Comparison of ENCODE assay signal across 11 cellular contexts in the genomic region with DNA sequence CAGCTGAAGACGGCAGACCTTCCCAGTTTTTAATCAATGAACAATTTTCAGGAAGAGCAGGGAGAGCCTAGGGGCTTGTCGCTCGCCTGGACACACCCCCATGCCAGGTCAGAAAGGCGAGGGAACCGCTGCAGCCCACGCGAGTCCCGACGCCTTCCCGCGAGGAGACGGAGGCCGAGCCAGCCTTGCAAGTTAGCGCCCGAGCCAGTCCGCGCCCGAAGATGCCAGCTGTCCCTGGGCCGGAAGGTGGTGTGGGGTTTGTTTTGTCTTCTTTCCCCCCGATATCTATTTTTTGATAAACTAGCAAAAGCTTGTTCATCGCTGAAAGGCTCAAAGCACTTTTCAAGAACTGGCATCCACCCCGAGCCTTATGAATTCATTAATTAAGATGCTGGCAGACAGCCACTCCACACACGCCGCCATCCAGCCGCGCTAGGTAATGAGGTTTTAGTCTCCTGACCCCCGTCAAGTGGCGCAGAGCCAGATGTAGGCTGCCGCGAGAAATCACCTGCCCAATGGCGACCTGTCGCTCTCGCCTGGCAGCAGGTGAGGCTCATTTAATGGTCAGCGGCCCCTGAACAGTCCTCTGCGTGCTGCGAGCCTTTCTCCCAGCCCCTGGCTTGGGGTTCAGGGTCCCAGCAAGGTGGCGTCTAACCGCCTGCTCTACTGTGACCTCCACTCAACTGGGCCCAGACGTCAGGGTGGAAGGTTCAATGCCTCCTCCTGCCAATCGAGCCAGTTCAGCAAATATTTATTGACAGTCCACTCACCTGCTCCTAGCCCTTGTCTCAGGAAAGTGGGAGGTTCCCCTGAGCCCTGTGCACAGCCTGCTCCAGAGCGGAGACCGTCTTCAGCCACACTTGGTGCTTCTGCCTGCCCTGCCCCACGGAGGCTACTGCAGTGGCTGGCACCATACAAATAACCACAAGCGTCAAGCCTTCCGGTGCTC. TPM values are rescaled to one million over a fixed set of nuclear protein-coding genes. Genes with fewer than 3 reads are reported as not detected.
DNase-seq lines count a peak whose midpoint lies in the region; ATAC-seq and TF ChIP-seq lines count a peak whose summit lies in the region.
"Had no signal": no experiment of that assay in that cellular context is flagged by ENCODE, and none has a peak within 500 bp of the region (broad histone marks: within the 10 kb centered on the region; RNA-seq: fewer than 3 reads in every experiment).

No MANE protein-coding gene starts in this region.

- H3K27me3 Mint-ChIP-seq in H9 (ENCODE audit: low read depth) (peaks cover 1% of the 10 kb centered on the region), T-helper 17 cell (no peaks in the 10 kb centered on the region)

- H2AFZ ChIP-seq in H9 (ENCODE audit: low read length) = no peak overlapping the region
- no peak overlapping the region for H2AFZ ChIP-seq in neuronal stem cell (ENCODE audit: low read length)

- WGBS in H9 (ENCODE audit: extremely low coverage, insufficient read length, low lambda C conversion rate) = no CpG with 5 or more reads among the region's 45 CpGs
- WGBS in neuronal stem cell (ENCODE audit: extremely low coverage in 2 of 2, insufficient read length in 2 of 2, insufficient replicate concordance in 1 of 2), 2 donors = no CpG with 5 or more reads among the region's 45 CpGs

- no peaks in the 10 kb centered on the region for H3K79me1 ChIP-seq in H9 (ENCODE audit: insufficient read depth, low read depth, low read length, poor library complexity, severe bottlenecking)
- H3K79me1 ChIP-seq in neuronal stem cell (ENCODE audit: low read depth, low read length) = peaks cover 4% of the 10 kb centered on the region

- no peak for TF ChIP-seq CTCF in H9 (conservative IDR thresholded peaks at IDR 0.05)

- peaks cover 2% of the 10 kb centered on the region for H4K20me1 ChIP-seq in H9 (ENCODE audit: control insufficient read depth, insufficient read depth, insufficient read length)

- H2AK5ac ChIP-seq in H9 (ENCODE audit: insufficient read length, low read length) = no peak overlapping the region
- H2AK5ac ChIP-seq in neuronal stem cell (ENCODE audit: low read depth, low read length) = peak overlapping the region; percentile 45

- H3K36me3 Mint-ChIP-seq in H9 (ENCODE audit: insufficient read depth in 1 of 3, low read depth in 3 of 3) = no peaks in the 10 kb centered on the region; a peak in 2 of 7 replicates
- H3K36me3 Mint-ChIP-seq in T-helper 17 cell (ENCODE audit: low read depth) = peaks cover 4% of the 10 kb centered on the region

- peaks cover 0 to 2% of the 10 kb centered on the region in 2 donors for H3K36me3 ChIP-seq in neuronal stem cell (replicated peaks in 1 of 2; ENCODE audit: control insufficient read depth in 2 of 2, insufficient read depth in 2 of 2, low read length in 2 of 2)

- H4K5ac ChIP-seq in H9 (ENCODE audit: insufficient read length, low read depth, low read length) = no peak overlapping the region

- H3K79me2 ChIP-seq in H9 (ENCODE audit: insufficient read depth, low read length) = no peaks in the 10 kb centered on the region

- peak overlapping the region; percentile 49 to 86 (median 50); a peak in 3 of 7 replicates for H3K27ac Mint-ChIP-seq in H9
- H3K27ac Mint-ChIP-seq in T-helper 17 cell = peak overlapping the region; percentile 100

- no peaks in the 10 kb centered on the region for H3K9me3 Mint-ChIP-seq in H9

- no peak overlapping the region for H2BK20ac ChIP-seq in H9 (ENCODE audit: low read depth, low read length, poor library complexity, severe bottlenecking)

- H3K4me3 ChIP-seq in neuronal stem cell (ENCODE audit: low read length in 2 of 2) = no peak overlapping the region
- H3K4me3 ChIP-seq: psoas muscle had no signal

- H4K8ac ChIP-seq in H9 (replicated peaks; ENCODE audit: insufficient read length, low read depth, low read length) (no peak overlapping the region), neuronal stem cell (ENCODE audit: low read depth, low read length) (no peak overlapping the region)

- H2BK120ac ChIP-seq in H9 (ENCODE audit: low read depth, low read length, poor library complexity, severe bottlenecking) (no peak overlapping the region), neuronal stem cell (ENCODE audit: low read depth, low read length) (no peak overlapping the region)

- no peak overlapping the region for H3K9ac ChIP-seq in H9 (ENCODE audit: extremely low read depth, insufficient read length, low read length)
- no peak overlapping the region for H3K9ac ChIP-seq in neuronal stem cell (ENCODE audit: low read depth, low read length, poor library complexity)

- peaks cover 5% of the 10 kb centered on the region; the same call in 1 of the 2 replicates for H3K4me1 ChIP-seq in H9 (ENCODE audit: insufficient read depth, low read length)
- H3K4me1 ChIP-seq in neuronal stem cell (ENCODE audit: control insufficient read depth in 2 of 2, insufficient read depth in 1 of 2, low read depth in 1 of 2, low read length in 2 of 2) = peaks cover 7 to 13% of the 10 kb centered on the region in 2 donors
- H3K4me1 ChIP-seq: psoas muscle had no signal

- H3K9me3 ChIP-seq in H9 (ENCODE audit: control insufficient read depth, low read depth, low read length) (no peaks in the 10 kb centered on the region), T-helper 17 cell (ENCODE audit: control insufficient read depth, low read length, poor library complexity, severe bottlenecking) (no peaks in the 10 kb centered on the region), neuronal stem cell (replicated peaks in 1 of 2; ENCODE audit: control insufficient read depth in 2 of 2, insufficient read depth in 1 of 2, low read depth in 1 of 2, low read length in 2 of 2) (no peaks in the 10 kb centered on the region)
- H3K9me3 ChIP-seq: psoas muscle had no signal

- H3K4me2 ChIP-seq in H9 (ENCODE audit: insufficient read depth, insufficient read length, low read length) = no peak overlapping the region
- H3K4me2 ChIP-seq in neuronal stem cell (ENCODE audit: insufficient read depth, low read length, poor library complexity, severe bottlenecking) = no peak overlapping the region

- no peak overlapping the region for H3K14ac ChIP-seq in H9 (ENCODE audit: insufficient read depth, low read length)
- no peak overlapping the region for H3K14ac ChIP-seq in neuronal stem cell (ENCODE audit: low read length)

- H2BK5ac ChIP-seq in H9 (ENCODE audit: insufficient read length, low read length) = no peak overlapping the region
- peak overlapping the region; percentile 17 for H2BK5ac ChIP-seq in neuronal stem cell (ENCODE audit: low read length)

- DNase-seq in H9 = no peak
- DNase-seq in NCI-H2029 treated with DMSO at 0.1 percent for 48 hours (lab: John Stamatoyannopoulos, UW) = peak; percentile 86
- no peak for DNase-seq in T-helper 17 cell
- DNase-seq in neuronal stem cell (ENCODE audit: low spot score) = no peak
- DNase-seq in stimulated activated CD4-positive, alpha-beta T cell treated with anti-CD3 and anti-CD28 coated beads, Interleukin-15, amount 100 ng/mL, for 24 hours = no peak
- DNase-seq in central memory CD4-positive, alpha-beta T cell = no peak
- DNase-seq: OCI-M1, psoas muscle, SW 1271 had no signal

- H3K27me3 ChIP-seq in H9 (ENCODE audit: insufficient read depth, low read length) (no peaks in the 10 kb centered on the region), neuronal stem cell (ENCODE audit: control insufficient read depth in 3 of 3, insufficient read depth in 3 of 3, low read depth in 1 of 3, low read length in 3 of 3) (no peaks in the 10 kb centered on the region)

- H3K4ac ChIP-seq in H9 (ENCODE audit: low read depth, low read length) (no peak overlapping the region), neuronal stem cell (ENCODE audit: low read length) (no peak overlapping the region)

- H3K23ac ChIP-seq in H9 (ENCODE audit: insufficient read length, low read depth, low read length) (no peak overlapping the region), neuronal stem cell (ENCODE audit: low read depth, low read length, poor library complexity) (no peak overlapping the region)

- H3K18ac ChIP-seq in H9 (ENCODE audit: insufficient read length, low read depth, low read length) (no peak overlapping the region), neuronal stem cell (ENCODE audit: low read length) (no peak overlapping the region)

- no peak overlapping the region for H4K91ac ChIP-seq in H9 (ENCODE audit: insufficient read length, low read depth, low read length)
- H4K91ac ChIP-seq in neuronal stem cell (ENCODE audit: low read depth, low read length, poor library complexity) = no peak overlapping the region

- H3K4me1 Mint-ChIP-seq in H9 (peaks cover 45 to 62% of the 10 kb centered on the region in 2 experiments), T-helper 17 cell (peaks cover 67% of the 10 kb centered on the region)

- H3K4me3 Mint-ChIP-seq in H9 = peak overlapping the region in 1 of 2 experiments; percentile 22; a peak in 3 of 5 replicates
- H3K4me3 Mint-ChIP-seq in T-helper 17 cell = peak overlapping the region; percentile 75

- H3K27ac ChIP-seq in H9 (ENCODE audit: insufficient read length, low read depth, low read length) (no peak overlapping the region), neuronal stem cell (replicated peaks; ENCODE audit: low read length) (no peak overlapping the region)
- H3K27ac ChIP-seq: psoas muscle had no signal

- no peak for ATAC-seq in T-helper 17 cell
- ATAC-seq in HG03354 (IDR thresholded peaks at IDR 0.05; ENCODE audit: poor library complexity, severe bottlenecking, unreplicated experiment) = no peak
- ATAC-seq: activated CD4-positive, CD25-positive, alpha-beta regulatory T cell treated with anti-CD3 and anti-CD28 coated beads, Interleukin-2, amount 50 U/mL, for 24 hours; psoas muscle had no signal

- H2BK15ac ChIP-seq in H9 (ENCODE audit: low read depth, low read length) = no peak overlapping the region
- H2BK15ac ChIP-seq in neuronal stem cell (ENCODE audit: low read length) = no peak overlapping the region

- H3K23me2 ChIP-seq in H9 (ENCODE audit: insufficient read length, low read depth, low read length, poor library complexity, severe bottlenecking) = no peaks in the 10 kb centered on the region

- no peak overlapping the region for H2BK12ac ChIP-seq in H9 (ENCODE audit: insufficient read length, low read depth, low read length)
- H2BK12ac ChIP-seq in neuronal stem cell (ENCODE audit: low read length) = no peak overlapping the region

- H3T11ph ChIP-seq in H9 (ENCODE audit: low read length) = no peak overlapping the region

- H3K56ac ChIP-seq in H9 (ENCODE audit: insufficient read length, low read depth, low read length) = no peak overlapping the region

RNA-seq across cellular contexts. Expression of a gene that starts 6.4 kb away (rescaled TPM):
- total RNA-seq in H9 (2021) (28.0 and 31.9 TPM in 2 replicates), T-helper 17 cell (10 to 100 TPM; 29.6 to 43.7 TPM)
- polyA plus RNA-seq in neuronal stem cell (2013, experiment 1 of 2) = 113 TPM
- polyA plus RNA-seq in neuronal stem cell (2013, experiment 2 of 2) = 106 TPM
